ENCODE assay signal across 1 cellular context in genomic region chr6:138229663-138230194, GRCh38.
TF ChIP-seq lines count a peak whose summit lies in the region.

No MANE protein-coding gene starts in this region.

TF ChIP-seq in GM23338, 12 proteins besides CTCF, POLR2A, EP300 and RAD21 (continued from another document):
- TF ChIP-seq STAT1 (IDR thresholded peaks at IDR 0.05; ENCODE audit: unreplicated experiment) (no peak), EZH2 (IDR thresholded peaks at IDR 0.05; ENCODE audit: low read depth, unreplicated experiment) (no peak), ZNF114 (CRISPR knock-in tag; IDR thresholded peaks at IDR 0.05) (no peak), ZNF331 (CRISPR knock-in tag; IDR thresholded peaks at IDR 0.05; ENCODE audit: low read depth) (no peak), CREB1 (CRISPR knock-in tag; IDR thresholded peaks at IDR 0.05; ENCODE audit: low read depth) (no peak), NANOG (IDR thresholded peaks at IDR 0.05; ENCODE audit: borderline replicate concordance) (no peak), POLR2AphosphoS5 (IDR thresholded peaks at IDR 0.05; ENCODE audit: low read depth) (no peak)
